Comparison of ENCODE assay signal across 31 cellular contexts in the genomic region with DNA sequence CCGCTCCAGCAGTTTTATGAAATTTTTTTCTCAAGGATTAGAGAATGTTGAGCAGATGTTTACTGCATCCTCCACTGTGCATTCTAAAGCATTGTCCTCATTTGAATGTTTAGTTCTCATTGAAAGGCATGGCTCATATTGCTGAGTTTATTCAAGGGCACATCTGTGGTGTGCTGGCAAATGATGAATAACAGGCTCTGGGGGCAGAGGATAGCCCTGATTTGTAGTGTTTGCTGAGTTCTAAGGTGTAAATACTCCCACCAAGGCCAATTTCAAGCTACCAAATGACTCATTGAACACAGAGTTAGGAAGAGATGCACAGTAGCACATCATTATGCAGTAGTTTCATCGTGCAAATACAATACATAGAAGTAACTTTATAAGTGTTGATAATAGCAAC.
"Had no signal": no experiment of that assay in that cellular context is flagged by ENCODE, and none has a peak within 500 bp of the region (broad histone marks: within the 10 kb centered on the region; RNA-seq: fewer than 3 reads in every experiment).

No MANE protein-coding gene starts in this region.

- ATAC-seq: activated CD4-positive, alpha-beta T cell treated with anti-CD3 and anti-CD28 coated beads for 36 hours; activated CD8-positive, alpha-beta T cell treated with anti-CD3 and anti-CD28 coated beads, Interleukin-2, amount 10 ng/mL, durations not matched to agents 7 days and 5 days; activated naive CD4-positive, alpha-beta T cell treated with anti-CD3 and anti-CD28 coated beads, Interleukin-2, amount 50 U/mL, for 72 hours; PC-3 had no signal

- H3K4me3 Mint-ChIP-seq: activated CD4-positive, alpha-beta T cell treated with anti-CD3 and anti-CD28 coated beads for 36 hours; activated CD4-positive, alpha-beta T cell treated with anti-CD3 and anti-CD28 coated beads, Interleukin-2, amount 10 ng/mL, durations not matched to agents 7 days and 5 days; activated CD8-positive, alpha-beta T cell treated with anti-CD3 and anti-CD28 coated beads, Interleukin-2, amount 10 ng/mL, durations not matched to agents 7 days and 5 days; activated naive CD4-positive, alpha-beta T cell treated with anti-CD3 and anti-CD28 coated beads for 36 hours; activated T-cell treated with anti-CD3 and anti-CD28 coated beads, Interleukin-2, amount 50 U/mL, for 24 hours; brain; T-helper 1 cell treated with Interleukin-12 subunit alpha and Interleukin-12 subunit beta and Interleukin-4 antibody, amounts not matched to agents 30 μg/mL and 1 μg/mL, for 36 hours; T-helper 2 cell treated with Interferon-gamma antibody and Interleukin-4, amounts not matched to agents 5 μg/mL and 100 μg/mL, for 36 hours had no signal

- DNase-seq: activated CD4-positive, alpha-beta T cell treated with anti-CD3 and anti-CD28 coated beads for 36 hours; activated CD4-positive, alpha-beta T cell treated with anti-CD3 and anti-CD28 coated beads, Interleukin-2, amount 10 ng/mL, durations not matched to agents 7 days and 5 days; activated CD4-positive, alpha-beta T cell treated with anti-CD3 and anti-CD28 coated beads, Interleukin-2, amount 50 U/mL, for 48 hours; activated CD8-positive, alpha-beta T cell treated with anti-CD3 and anti-CD28 coated beads, Interleukin-2, amount 10 ng/mL, durations not matched to agents 7 days and 5 days; activated gamma-delta T cell treated with Interleukin-2 at 50 U/mL for 16 hours; activated naive CD4-positive, alpha-beta T cell treated with anti-CD3 and anti-CD28 coated beads for 36 hours; activated T-cell treated with anti-CD3 and anti-CD28 coated beads, Interleukin-2, amount 50 U/mL, for 24 hours; anterior cingulate cortex; caudate nucleus; MM.1S; MV-4-11; NCI-H1092; NCI-H1436 treated with DMSO at 0.1 percent for 48 hours; NCI-H187 treated with DMSO at 0.1 percent for 48 hours; NCI-H2081; NCI-H510A; NCI-H526; NCI-H748 treated with DMSO at 0.1 percent for 48 hours; NK-92 treated with Interleukin-12 subunit alpha and Interleukin-12 subunit beta, amount 100 ng/mL, for 24 hours; PC-3; Peyer's patch; RPMI8226; SHP77 treated with DMSO at 0.1 percent for 48 hours; SK-N-SH had no signal

- H3K4me1 Mint-ChIP-seq: activated CD4-positive, alpha-beta T cell treated with anti-CD3 and anti-CD28 coated beads for 36 hours; activated CD4-positive, alpha-beta T cell treated with anti-CD3 and anti-CD28 coated beads, Interleukin-2, amount 10 ng/mL, durations not matched to agents 7 days and 5 days had no signal

- FAIRE-seq: bronchial epithelial cell, TTC549 had no signal

- H3K36me3 Mint-ChIP-seq: brain had no signal

- H3K9me3 Mint-ChIP-seq: activated CD4-positive, alpha-beta T cell treated with anti-CD3 and anti-CD28 coated beads, Interleukin-2, amount 10 ng/mL, durations not matched to agents 7 days and 5 days; activated T-helper 2 cell treated with anti-CD3 and anti-CD28 coated beads, Interferon-gamma antibody, Interleukin-2, Interleukin-4, amounts not matched to agents 10 μg/mL and 5 μg/mL and 100 μg/mL, durations not matched to agents 14 hours and 24 hours and 36 hours; T-helper 2 cell treated with Interferon-gamma antibody and Interleukin-4, amounts not matched to agents 5 μg/mL and 100 μg/mL, for 36 hours had no signal

- H3K27ac Mint-ChIP-seq: activated CD4-positive, alpha-beta T cell treated with anti-CD3 and anti-CD28 coated beads for 36 hours; activated CD4-positive, alpha-beta T cell treated with anti-CD3 and anti-CD28 coated beads, Interleukin-2, amount 10 ng/mL, durations not matched to agents 7 days and 5 days; activated CD8-positive, alpha-beta T cell treated with anti-CD3 and anti-CD28 coated beads, Interleukin-2, amount 10 ng/mL, durations not matched to agents 7 days and 5 days; activated naive CD4-positive, alpha-beta T cell treated with anti-CD3 and anti-CD28 coated beads for 36 hours; activated naive CD4-positive, alpha-beta T cell treated with anti-CD3 and anti-CD28 coated beads, Interleukin-2, amount 50 U/mL, for 72 hours; activated T-cell treated with anti-CD3 and anti-CD28 coated beads, Interleukin-2, amount 50 U/mL, for 24 hours; activated T-helper 2 cell treated with anti-CD3 and anti-CD28 coated beads, Interferon-gamma antibody, Interleukin-2, Interleukin-4, amounts not matched to agents 10 μg/mL and 5 μg/mL and 100 μg/mL, durations not matched to agents 14 hours and 24 hours and 36 hours; brain; T-helper 1 cell treated with Interleukin-12 subunit alpha and Interleukin-12 subunit beta and Interleukin-4 antibody, amounts not matched to agents 30 μg/mL and 1 μg/mL, for 36 hours; T-helper 2 cell treated with Interferon-gamma antibody and Interleukin-4, amounts not matched to agents 5 μg/mL and 100 μg/mL, for 36 hours had no signal
